Comparison of ENCODE assay signal across 29 cellular contexts in genomic region chr1:115753371-115753770, GRCh38. TPM values are rescaled to one million over a fixed set of nuclear protein-coding genes. Genes with fewer than 3 reads are reported as not detected.
"Had no signal": no experiment of that assay in that cellular context is flagged by ENCODE, and none has a peak within 500 bp of the region (broad histone marks: within the 10 kb centered on the region; RNA-seq: fewer than 3 reads in every experiment).

No MANE protein-coding gene starts in this region.

- H3K36me3 ChIP-seq: colonic mucosa, gastroesophageal sphincter, neutrophil, ovary had no signal

- H3K9me3 ChIP-seq: body of pancreas, colonic mucosa, gastroesophageal sphincter, neutrophil, ovary had no signal

- H3K27me3 ChIP-seq: body of pancreas, colonic mucosa, gastroesophageal sphincter, ovary had no signal

- H3K4me3 ChIP-seq: body of pancreas, colonic mucosa, dorsolateral prefrontal cortex, gastroesophageal sphincter, lung, ovary had no signal

- H3K27ac Mint-ChIP-seq: activated CD4-positive, alpha-beta T cell treated with anti-CD3 and anti-CD28 coated beads for 36 hours; activated CD8-positive, alpha-beta memory T cell treated with anti-CD3 and anti-CD28 coated beads, Interleukin-2, amount 10 ng/mL, durations not matched to agents 7 days and 5 days; activated CD8-positive, alpha-beta T cell treated with anti-CD3 and anti-CD28 coated beads, Interleukin-2, amount 10 ng/mL, durations not matched to agents 7 days and 5 days; activated naive CD8-positive, alpha-beta T cell; activated T-helper 2 cell treated with anti-CD3 and anti-CD28 coated beads, Interferon-gamma antibody, Interleukin-2, Interleukin-4, amounts not matched to agents 10 μg/mL and 5 μg/mL and 100 μg/mL, durations not matched to agents 14 hours and 24 hours and 36 hours; immature natural killer cell; natural killer cell treated with Interleukin-12 subunit alpha and Interleukin-12 subunit beta and Interleukin-15 and Interleukin-18, amount 100 ng/mL, for 72 hours; progenitor cell of endocrine pancreas; stimulated activated naive CD8-positive, alpha-beta T cell treated with anti-CD3 and anti-CD28 coated beads, Interleukin-15, Interleukin-2, amounts not matched to agents 100 ng/mL and 50 ng/mL, for 24 hours had no signal

- H3K9me3 Mint-ChIP-seq: activated T-helper 2 cell treated with anti-CD3 and anti-CD28 coated beads, Interferon-gamma antibody, Interleukin-2, Interleukin-4, amounts not matched to agents 10 μg/mL and 5 μg/mL and 100 μg/mL, durations not matched to agents 14 hours and 24 hours and 36 hours; natural killer cell treated with Interleukin-12 subunit alpha and Interleukin-12 subunit beta and Interleukin-15 and Interleukin-18, amount 100 ng/mL, for 72 hours; stimulated activated naive CD8-positive, alpha-beta T cell treated with anti-CD3 and anti-CD28 coated beads, Interleukin-15, Interleukin-2, amounts not matched to agents 100 ng/mL and 50 ng/mL, for 24 hours had no signal

- H3K36me3 Mint-ChIP-seq: activated CD8-positive, alpha-beta memory T cell treated with anti-CD3 and anti-CD28 coated beads, Interleukin-2, amount 10 ng/mL, durations not matched to agents 7 days and 5 days; activated naive CD8-positive, alpha-beta T cell; immature natural killer cell; natural killer cell treated with Interleukin-12 subunit alpha and Interleukin-12 subunit beta and Interleukin-15 and Interleukin-18, amount 100 ng/mL, for 72 hours had no signal

- ATAC-seq: activated CD4-positive, alpha-beta T cell treated with anti-CD3 and anti-CD28 coated beads for 36 hours; activated CD8-positive, alpha-beta memory T cell treated with anti-CD3 and anti-CD28 coated beads, Interleukin-2, amount 10 ng/mL, durations not matched to agents 7 days and 5 days; activated CD8-positive, alpha-beta T cell treated with anti-CD3 and anti-CD28 coated beads, Interleukin-2, amount 10 ng/mL, durations not matched to agents 7 days and 5 days; gastroesophageal sphincter had no signal

- H3K4me1 ChIP-seq: colonic mucosa had no signal

- H3K27ac ChIP-seq: body of pancreas, colonic mucosa, neutrophil, ovary had no signal

- H3K4me1 Mint-ChIP-seq: activated CD4-positive, alpha-beta T cell treated with anti-CD3 and anti-CD28 coated beads for 36 hours; activated CD8-positive, alpha-beta memory T cell treated with anti-CD3 and anti-CD28 coated beads, Interleukin-2, amount 10 ng/mL, durations not matched to agents 7 days and 5 days; immature natural killer cell had no signal

- H3K4me3 Mint-ChIP-seq: activated CD4-positive, alpha-beta T cell treated with anti-CD3 and anti-CD28 coated beads for 36 hours; activated CD8-positive, alpha-beta memory T cell treated with anti-CD3 and anti-CD28 coated beads, Interleukin-2, amount 10 ng/mL, durations not matched to agents 7 days and 5 days; activated CD8-positive, alpha-beta T cell treated with anti-CD3 and anti-CD28 coated beads, Interleukin-2, amount 10 ng/mL, durations not matched to agents 7 days and 5 days; activated naive CD8-positive, alpha-beta T cell; immature natural killer cell; natural killer cell treated with Interleukin-12 subunit alpha and Interleukin-12 subunit beta and Interleukin-15 and Interleukin-18, amount 100 ng/mL, for 72 hours; stimulated activated naive CD8-positive, alpha-beta T cell treated with anti-CD3 and anti-CD28 coated beads, Interleukin-15, Interleukin-2, amounts not matched to agents 100 ng/mL and 50 ng/mL, for 24 hours had no signal

- DNase-seq: activated CD4-positive, alpha-beta T cell treated with anti-CD3 and anti-CD28 coated beads for 36 hours; activated CD4-positive, CD25-positive, alpha-beta regulatory T cell; activated CD8-positive, alpha-beta memory T cell treated with anti-CD3 and anti-CD28 coated beads, Interleukin-2, amount 10 ng/mL, durations not matched to agents 7 days and 5 days; activated CD8-positive, alpha-beta T cell treated with anti-CD3 and anti-CD28 coated beads, Interleukin-2, amount 10 ng/mL, durations not matched to agents 7 days and 5 days; activated naive CD4-positive, alpha-beta T cell; activated T-cell treated with anti-CD3 and anti-CD28 coated beads, Interleukin-2, amount 50 U/mL, for 48 hours; anterior cingulate cortex; cerebellar nuclear complex; colonic mucosa; dorsolateral prefrontal cortex; effector memory CD4-positive, alpha-beta T cell; hypothalamus; immature natural killer cell; kidney; mesendoderm; ovary; stimulated activated CD4-positive, alpha-beta T cell treated with anti-CD3 and anti-CD28 coated beads, Interleukin-4, amount 100 ng/mL, for 1 hour; T-helper 1 cell had no signal

RNA-seq across cellular contexts. Expression of gene CASQ2, which starts 15.1 kb away (rescaled TPM):
- total RNA-seq: activated CD4-positive, alpha-beta T cell treated with anti-CD3 and anti-CD28 coated beads for 36 hours; activated CD8-positive, alpha-beta memory T cell treated with anti-CD3 and anti-CD28 coated beads, Interleukin-2, amount 10 ng/mL, durations not matched to agents 7 days and 5 days; activated CD8-positive, alpha-beta T cell treated with anti-CD3 and anti-CD28 coated beads, Interleukin-2, amount 10 ng/mL, durations not matched to agents 7 days and 5 days; activated T-helper 2 cell treated with anti-CD3 and anti-CD28 coated beads, Interferon-gamma antibody, Interleukin-2, Interleukin-4, amounts not matched to agents 10 μg/mL and 5 μg/mL and 100 μg/mL, durations not matched to agents 14 hours and 24 hours and 36 hours; epithelial cell of proximal tubule; mononuclear cell; natural killer cell treated with Interleukin-12 subunit alpha and Interleukin-12 subunit beta and Interleukin-15 and Interleukin-18, amount 100 ng/mL, for 72 hours; progenitor cell of endocrine pancreas had no signal
